Comparison of ENCODE assay signal across 17 cellular contexts in the genomic region with DNA sequence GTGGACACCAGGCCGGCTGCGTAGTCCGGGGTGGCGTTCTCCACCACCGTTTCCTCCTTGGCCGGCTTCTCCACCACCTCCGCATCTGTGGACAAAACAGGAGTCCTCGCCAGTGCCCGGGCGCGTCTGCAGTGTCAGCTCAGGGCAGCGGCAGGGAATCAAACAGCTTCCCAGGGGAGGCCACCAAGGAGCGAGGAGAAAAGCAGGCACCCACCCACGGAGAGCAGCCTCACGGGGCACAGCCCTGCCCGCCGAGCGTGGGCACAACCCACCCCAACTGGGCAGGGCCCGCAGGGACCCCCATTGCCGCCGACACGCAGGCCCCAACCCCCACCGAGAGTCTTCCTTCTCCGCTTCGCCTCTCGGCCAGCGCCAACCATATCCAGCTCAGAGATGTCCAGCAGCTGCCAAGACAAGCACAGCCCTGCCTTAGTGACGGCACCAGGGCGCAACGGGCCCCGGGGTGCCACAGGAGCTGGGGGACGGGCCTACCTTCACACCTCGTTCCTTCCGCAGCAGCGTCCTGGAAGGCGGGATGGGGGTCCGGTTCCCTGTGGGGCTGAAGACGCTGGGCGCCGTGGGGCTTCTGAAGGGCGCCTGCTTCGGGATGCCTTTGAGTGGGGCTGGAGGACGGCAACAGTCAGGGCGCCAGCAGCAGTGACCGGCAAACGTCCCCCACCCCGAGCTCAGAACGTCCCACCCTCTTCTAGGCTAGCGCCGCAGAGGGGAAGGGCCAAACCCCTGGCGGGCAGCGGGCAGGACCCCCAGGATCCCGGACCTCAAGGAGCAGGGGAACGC. TPM values are rescaled to one million over a fixed set of nuclear protein-coding genes. Genes with fewer than 3 reads are reported as not detected.
A peak's percentile ranks its signal among the peaks of the same experiment; 100 is the strongest.
DNase-seq lines count a peak whose midpoint lies in the region; ATAC-seq, FAIRE-seq and TF ChIP-seq lines count a peak whose summit lies in the region.
"Had no signal": no experiment of that assay in that cellular context is flagged by ENCODE, and none has a peak within 500 bp of the region (broad histone marks: within the 10 kb centered on the region; RNA-seq: fewer than 3 reads in every experiment).

No MANE protein-coding gene starts in this region.

- H4K20me1 ChIP-seq in MM.1S (ENCODE audit: insufficient read depth, low read length) = no peaks in the 10 kb centered on the region

- WGBS in gastroesophageal sphincter (ENCODE audit: low coverage in 1 of 2), 2 donors = 84% methylated on average over 5 of the region's 54 CpGs; no CpG with 5 or more reads in 1 of the 2 donors
- WGBS in spleen, 5 donors = 92 to 96% (median 94%) methylated on average over 42 to 54 of the region's 54 CpGs

- TF ChIP-seq EP300 in gastroesophageal sphincter (IDR thresholded peaks at IDR 0.05) = no peak

- H2AFZ ChIP-seq in MM.1S (ENCODE audit: low read length) = no peak overlapping the region

- 0 out of 2 replicates have a peak, but pooled peaks cover 5% of the 10 kb centered on the region for H3F3A ChIP-seq in MM.1S (ENCODE audit: insufficient read depth, low read length)

- no peak for FAIRE-seq in urothelium cell line (lab: Jason Lieb, UNC)
- FAIRE-seq: GM12892 had no signal

- H3K4me2 ChIP-seq in MM.1S (ENCODE audit: low read depth, low read length) = no peak overlapping the region

- peaks cover 10% of the 10 kb centered on the region for H3K79me2 ChIP-seq in MM.1S (ENCODE audit: low read length)

- no peak overlapping the region for H3K27ac ChIP-seq in MM.1S (ENCODE audit: low read length)
- no peak overlapping the region for H3K27ac ChIP-seq in gastroesophageal sphincter
- peak overlapping the region in 1 of 8 donors; percentile 59 for H3K27ac ChIP-seq in spleen

- no peaks in the 10 kb centered on the region for H3K4me1 ChIP-seq in MM.1S (ENCODE audit: low read length)
- H3K4me1 ChIP-seq in gastroesophageal sphincter = no peaks in the 10 kb centered on the region
- peaks cover 0 to 21% (median 8%) of the 10 kb centered on the region in 6 donors for H3K4me1 ChIP-seq in spleen

- peak; percentile 51 for DNase-seq in activated CD8-positive, alpha-beta memory T cell treated with anti-CD3 and anti-CD28 coated beads, Interleukin-2, amount 50 U/mL, for 48 hours
- DNase-seq in activated CD8-positive, alpha-beta memory T cell treated with anti-CD3 and anti-CD28 coated beads, Interleukin-2, amount 50 U/mL, for 4 hours = no peak
- peak; percentile 2 for DNase-seq in MM.1S
- DNase-seq in spleen = peak; percentile 67
- no peak for DNase-seq in activated effector memory CD4-positive, alpha-beta T cell treated with anti-CD3 and anti-CD28 coated beads, Interleukin-2, amount 50 U/mL, for 16 hours
- no peak for DNase-seq in urothelium cell line (ENCODE audit: low spot score)
- DNase-seq: CD4-positive, CD25-positive, alpha-beta regulatory T cell; COR-L47; EL; NCI-H1417 treated with DMSO at 0.1 percent for 48 hours; NCI-H1930; NCI-H345; NCI-H524 treated with DMSO at 0.1 percent for 48 hours; PC-3 had no signal

- H3K27me3 ChIP-seq in MM.1S (replicated peaks; ENCODE audit: insufficient read depth, low read length) (no peaks in the 10 kb centered on the region), gastroesophageal sphincter (no peaks in the 10 kb centered on the region), spleen (replicated peaks in 1 of 7) (no peaks in the 10 kb centered on the region)

- no peak for TF ChIP-seq CTCF in MM.1S (IDR thresholded peaks at IDR 0.05; ENCODE audit: low read length)
- TF ChIP-seq CTCF in gastroesophageal sphincter (IDR thresholded peaks at IDR 0.05) = no peak
- no peak for TF ChIP-seq CTCF in spleen (IDR thresholded peaks at IDR 0.05 in 8 of 11, conservative IDR thresholded peaks at IDR 0.05 in 3 of 11)

- H3K9me3 ChIP-seq in MM.1S (replicated peaks; ENCODE audit: insufficient read depth, low read length) (no peaks in the 10 kb centered on the region), gastroesophageal sphincter (no peaks in the 10 kb centered on the region), spleen (no peaks in the 10 kb centered on the region)

- no peaks in the 10 kb centered on the region for H3K9me2 ChIP-seq in MM.1S (replicated peaks; ENCODE audit: insufficient read depth, low read length)

- H3K4me3 ChIP-seq in MM.1S (ENCODE audit: low read length) (no peak overlapping the region), gastroesophageal sphincter (no peak overlapping the region), spleen (no peak overlapping the region)

- H3K36me3 ChIP-seq in MM.1S (replicated peaks; ENCODE audit: insufficient read depth, low read length) (peaks cover 6% of the 10 kb centered on the region; the same call in 1 of the 2 replicates), gastroesophageal sphincter (peaks cover 0 to 100% of the 10 kb centered on the region in 2 donors), spleen (peaks cover 3 to 100% (median 99%) of the 10 kb centered on the region in 6 donors)

- intact Hi-C loops in spleen (cut with DNase I; ENCODE audit: low total_unique reads) = no loop called here

- TF ChIP-seq POLR2A in gastroesophageal sphincter (IDR thresholded peaks at IDR 0.05) (no peak), spleen (IDR thresholded peaks at IDR 0.05) (no peak)

- no peak overlapping the region for H3K9ac ChIP-seq in MM.1S (ENCODE audit: low read length)

- ATAC-seq in gastroesophageal sphincter (peak; percentile 16), HG03457 (IDR thresholded peaks at IDR 0.05; ENCODE audit: unreplicated experiment) (no peak)
- ATAC-seq: PC-3 had no signal

RNA-seq across cellular contexts. Expression of gene NELFA, which starts 22.8 kb away (rescaled TPM):
- 10 to 100 TPM; 14.5 to 19.4 (median 17.5) TPM for total RNA-seq in gastroesophageal sphincter
- 10 to 100 TPM; 20.2 to 36.6 (median 31.5) TPM for total RNA-seq in spleen
- polyA plus RNA-seq in spleen = 10 to 100 TPM; 19.9 to 29.6 (median 20.1) TPM

Comparison
In these comparisons a context has a peak if more than half of its experiments do, and no peak if none do; other contexts are left out.
1. DNase-seq: peak in activated CD8-positive, alpha-beta memory T cell treated with anti-CD3 and anti-CD28 coated beads, Interleukin-2, amount 50 U/mL, for 48 hours (single experiment), MM.1S (single experiment) and spleen (single experiment); none in activated CD8-positive, alpha-beta memory T cell treated with anti-CD3 and anti-CD28 coated beads, Interleukin-2, amount 50 U/mL, for 4 hours (single experiment), activated effector memory CD4-positive, alpha-beta T cell treated with anti-CD3 and anti-CD28 coated beads, Interleukin-2, amount 50 U/mL, for 16 hours (single experiment) and urothelium cell line (single experiment).